14 cellular contexts compared by ENCODE assay signal in genomic region chr1:232876506-232877360, GRCh38.
"Had no signal": no experiment of that assay in that cellular context is flagged by ENCODE, and none has a peak within 500 bp of the region (broad histone marks: within the 10 kb centered on the region; RNA-seq: fewer than 3 reads in every experiment).

No MANE protein-coding gene starts in this region.

- H3K9me3 ChIP-seq: colonic mucosa, heart left ventricle, neutrophil, SJCRH30, thyroid gland, uterus had no signal

- H3K27me3 ChIP-seq: colonic mucosa, heart left ventricle, neutrophil, SJCRH30, thyroid gland, uterus had no signal

- H3K36me3 ChIP-seq: colonic mucosa, heart left ventricle, neutrophil, SJCRH30, thyroid gland, uterus had no signal

- H3K4me1 ChIP-seq: colonic mucosa, heart left ventricle, SJCRH30, thyroid gland, uterus had no signal

- H3K36me3 Mint-ChIP-seq: naive thymus-derived CD4-positive, alpha-beta T cell had no signal

- H3K4me3 ChIP-seq: colonic mucosa, heart left ventricle, SJCRH30, skin epidermis, thyroid gland, uterus had no signal

- DNase-seq: caudate nucleus; colonic mucosa; heart left ventricle; mammary epithelial cell; naive thymus-derived CD4-positive, alpha-beta T cell; posterior cingulate gyrus; SJCRH30; SW 1271; T1000; thyroid gland; uterus had no signal

- ATAC-seq: heart left ventricle; left lobe of liver; naive thymus-derived CD4-positive, alpha-beta T cell had no signal

- H3K27ac ChIP-seq: colonic mucosa, heart left ventricle, neutrophil, SJCRH30, skin epidermis, thyroid gland, uterus had no signal
